24 cellular contexts compared by ENCODE assay signal in genomic region chr9:111271481-111272080, GRCh38. TPM values are rescaled to one million over a fixed set of nuclear protein-coding genes. Genes with fewer than 3 reads are reported as not detected.
"Had no signal": no experiment of that assay in that cellular context is flagged by ENCODE, and none has a peak within 500 bp of the region (broad histone marks: within the 10 kb centered on the region; RNA-seq: fewer than 3 reads in every experiment).

No MANE protein-coding gene starts in this region.

- H3K27ac Mint-ChIP-seq: activated CD4-positive, alpha-beta memory T cell treated with anti-CD3 and anti-CD28 coated beads for 36 hours; activated naive CD8-positive, alpha-beta T cell treated with anti-CD3 and anti-CD28 coated beads, Interleukin-2, amount 10 ng/mL, durations not matched to agents 7 days and 5 days; activated T-cell treated with anti-CD3 and anti-CD28 coated beads, Interleukin-2, amount 50 U/mL, for 72 hours; immature natural killer cell; naive thymus-derived CD4-positive, alpha-beta T cell; stimulated activated naive CD8-positive, alpha-beta T cell treated with anti-CD3 and anti-CD28 coated beads, Interleukin-15, amount 100 ng/mL, for 72 hours; T-helper 2 cell treated with Interferon-gamma antibody and Interleukin-4, amounts not matched to agents 5 μg/mL and 100 μg/mL, for 36 hours had no signal

- DNase-seq: activated CD4-positive, alpha-beta memory T cell treated with anti-CD3 and anti-CD28 coated beads for 36 hours; activated CD4-positive, CD25-positive, alpha-beta regulatory T cell treated with anti-CD3 and anti-CD28 coated beads, Interleukin-2, amount 50 U/mL, for 72 hours; activated CD8-positive, alpha-beta memory T cell treated with anti-CD3 and anti-CD28 coated beads, Interleukin-2, amount 50 U/mL, for 4 hours; activated naive CD8-positive, alpha-beta T cell treated with anti-CD3 and anti-CD28 coated beads, Interleukin-2, amount 10 ng/mL, durations not matched to agents 7 days and 5 days; activated T-cell treated with anti-CD3 and anti-CD28 coated beads, Interleukin-2, amount 50 U/mL, for 72 hours; aorta; cortex of kidney; effector CD8-positive, alpha-beta T cell; foreskin keratinocyte; immature natural killer cell; left colon; naive thymus-derived CD4-positive, alpha-beta T cell; stimulated activated CD4-positive, alpha-beta T cell treated with anti-CD3 and anti-CD28 coated beads, Interleukin-4, amount 100 ng/mL, for 4 hours; stimulated activated naive CD8-positive, alpha-beta T cell treated with anti-CD3 and anti-CD28 coated beads, Interleukin-15, amount 100 ng/mL, for 72 hours; SW 1271; testis; upper lobe of right lung had no signal

- H3K4me1 ChIP-seq: foreskin keratinocyte, testis, upper lobe of right lung had no signal

- H3K4me1 Mint-ChIP-seq: activated naive CD8-positive, alpha-beta T cell treated with anti-CD3 and anti-CD28 coated beads, Interleukin-2, amount 10 ng/mL, durations not matched to agents 7 days and 5 days; immature natural killer cell; stimulated activated naive CD8-positive, alpha-beta T cell treated with anti-CD3 and anti-CD28 coated beads, Interleukin-15, amount 100 ng/mL, for 72 hours had no signal

- H3K36me3 ChIP-seq: cardiac muscle cell, upper lobe of right lung had no signal

- ATAC-seq: activated T-cell treated with anti-CD3 and anti-CD28 coated beads, Interleukin-2, amount 50 U/mL, for 72 hours; foreskin keratinocyte; left colon; naive thymus-derived CD4-positive, alpha-beta T cell; stimulated activated naive CD8-positive, alpha-beta T cell treated with anti-CD3 and anti-CD28 coated beads, Interleukin-15, amount 100 ng/mL, for 72 hours; upper lobe of right lung had no signal

- H3K27me3 ChIP-seq: cardiac muscle cell, testis, upper lobe of right lung had no signal

- H3K4me3 Mint-ChIP-seq: activated CD4-positive, alpha-beta memory T cell treated with anti-CD3 and anti-CD28 coated beads for 36 hours; activated naive CD8-positive, alpha-beta T cell treated with anti-CD3 and anti-CD28 coated beads, Interleukin-2, amount 10 ng/mL, durations not matched to agents 7 days and 5 days; activated T-cell treated with anti-CD3 and anti-CD28 coated beads, Interleukin-2, amount 50 U/mL, for 72 hours; immature natural killer cell; naive thymus-derived CD4-positive, alpha-beta T cell; stimulated activated naive CD8-positive, alpha-beta T cell treated with anti-CD3 and anti-CD28 coated beads, Interleukin-15, amount 100 ng/mL, for 72 hours; T-helper 2 cell treated with Interferon-gamma antibody and Interleukin-4, amounts not matched to agents 5 μg/mL and 100 μg/mL, for 36 hours had no signal

- H3K4me3 ChIP-seq: cardiac muscle cell, lung, skin epidermis, testis, upper lobe of right lung had no signal

- H3K27me3 Mint-ChIP-seq: activated naive CD8-positive, alpha-beta T cell treated with anti-CD3 and anti-CD28 coated beads, Interleukin-2, amount 10 ng/mL, durations not matched to agents 7 days and 5 days; stimulated activated naive CD8-positive, alpha-beta T cell treated with anti-CD3 and anti-CD28 coated beads, Interleukin-15, amount 100 ng/mL, for 72 hours had no signal

- H3K36me3 Mint-ChIP-seq: activated CD4-positive, alpha-beta memory T cell treated with anti-CD3 and anti-CD28 coated beads for 36 hours; activated naive CD8-positive, alpha-beta T cell treated with anti-CD3 and anti-CD28 coated beads, Interleukin-2, amount 10 ng/mL, durations not matched to agents 7 days and 5 days; immature natural killer cell had no signal

- H3K9me3 ChIP-seq: testis, upper lobe of right lung had no signal

- H3K9me3 Mint-ChIP-seq: activated naive CD8-positive, alpha-beta T cell treated with anti-CD3 and anti-CD28 coated beads, Interleukin-2, amount 10 ng/mL, durations not matched to agents 7 days and 5 days; stimulated activated naive CD8-positive, alpha-beta T cell treated with anti-CD3 and anti-CD28 coated beads, Interleukin-15, amount 100 ng/mL, for 72 hours; T-helper 2 cell treated with Interferon-gamma antibody and Interleukin-4, amounts not matched to agents 5 μg/mL and 100 μg/mL, for 36 hours had no signal

RNA-seq across cellular contexts. Expression of gene OR2K2, which starts 58.4 kb away (rescaled TPM):
- total RNA-seq: activated CD4-positive, alpha-beta memory T cell treated with anti-CD3 and anti-CD28 coated beads for 36 hours; activated naive CD8-positive, alpha-beta T cell treated with anti-CD3 and anti-CD28 coated beads, Interleukin-2, amount 10 ng/mL, durations not matched to agents 7 days and 5 days; activated T-cell treated with anti-CD3 and anti-CD28 coated beads, Interleukin-2, amount 50 U/mL, for 72 hours; aorta; cardiac muscle cell; foreskin keratinocyte; left colon; lung; mononuclear cell; naive thymus-derived CD4-positive, alpha-beta T cell; omental fat pad; pulmonary artery endothelial cell; upper lobe of right lung had no signal
